Comparison of ENCODE assay signal across 20 cellular contexts in the genomic region with DNA sequence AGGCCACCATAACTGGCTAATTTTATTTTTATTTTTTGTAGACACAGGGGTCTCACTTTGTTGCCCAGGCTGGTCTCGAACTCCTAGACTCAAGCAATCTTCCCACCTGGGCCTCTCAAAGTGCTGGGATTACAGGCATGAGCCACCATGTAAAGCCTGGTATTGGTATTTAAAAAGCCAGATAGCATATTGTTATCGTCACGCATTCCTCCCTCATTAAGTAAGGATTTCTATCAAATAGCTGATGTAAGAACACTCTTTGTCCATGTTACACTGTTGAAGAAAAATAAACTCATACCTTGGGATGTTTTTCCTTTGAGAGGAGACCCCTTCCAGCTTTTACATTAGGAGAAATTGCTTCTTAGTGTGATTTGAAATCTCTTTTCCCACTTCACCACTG. TPM values are rescaled to one million over a fixed set of nuclear protein-coding genes. Genes with fewer than 3 reads are reported as not detected.
DNase-seq lines count a peak whose midpoint lies in the region; ATAC-seq and TF ChIP-seq lines count a peak whose summit lies in the region.
"Had no signal": no experiment of that assay in that cellular context is flagged by ENCODE, and none has a peak within 500 bp of the region (broad histone marks: within the 10 kb centered on the region; RNA-seq: fewer than 3 reads in every experiment).

No MANE protein-coding gene starts in this region.

- H2BK20ac ChIP-seq in IMR-90 (ENCODE audit: low read depth, low read length), result no peak overlapping the region

- no peaks in the 10 kb centered on the region for H3K9me1 ChIP-seq in IMR-90 (ENCODE audit: insufficient read depth, low read length)

- H3K4ac ChIP-seq in IMR-90 (ENCODE audit: low read depth, low read length), result no peak overlapping the region

- H3K36me3 ChIP-seq in IMR-90 (ENCODE audit: control insufficient read depth, insufficient read depth, low read length) (no peaks in the 10 kb centered on the region), iPS-18a (ENCODE audit: control insufficient read depth, low read depth, low read length) (no peaks in the 10 kb centered on the region), ovary (no peaks in the 10 kb centered on the region)
- H3K36me3 ChIP-seq: colonic mucosa, heart left ventricle, thoracic aorta had no signal

- no peak overlapping the region for H3K56ac ChIP-seq in IMR-90 (ENCODE audit: extremely low read depth, insufficient read depth, low read length)

- DNase-seq in IMR-90 (peak; percentile 16), astrocyte of the spinal cord (ENCODE audit: low read depth, low spot score) (peak; percentile 44), omental fat pad (ENCODE audit: low spot score) (no peak), ovary (no peak), G401 (ENCODE audit: low spot score) (no peak)
- DNase-seq in activated T-cell treated with anti-CD3 and anti-CD28 coated beads, Interleukin-2, amount 50 U/mL, for 24 hours, result no peak
- DNase-seq: colonic mucosa; Karpas-422; left ventricle myocardium superior; NCI-H1694; stimulated activated CD4-positive, alpha-beta T cell treated with anti-CD3 and anti-CD28 coated beads, Interleukin-4, amount 100 ng/mL, for 1 hour; T-helper 2 cell had no signal

- no peak overlapping the region for H3K27ac Mint-ChIP-seq in activated T-cell treated with anti-CD3 and anti-CD28 coated beads, Interleukin-2, amount 50 U/mL, for 24 hours
- H3K27ac Mint-ChIP-seq: activated naive CD8-positive, alpha-beta T cell; activated T-helper 17 cell treated with anti-CD3 and anti-CD28 coated beads, Interleukin-2, amount 50 U/mL, for 72 hours had no signal

- H2AK9ac ChIP-seq in IMR-90 (replicated peaks; ENCODE audit: low read depth, low read length, poor library complexity), result no peak overlapping the region

- H3K9me3 Mint-ChIP-seq in activated T-cell treated with anti-CD3 and anti-CD28 coated beads, Interleukin-2, amount 50 U/mL, for 24 hours, result no peaks in the 10 kb centered on the region
- H3K9me3 Mint-ChIP-seq: activated T-helper 17 cell treated with anti-CD3 and anti-CD28 coated beads, Interleukin-2, amount 50 U/mL, for 72 hours had no signal

- no peak overlapping the region for H2BK15ac ChIP-seq in IMR-90 (ENCODE audit: low read depth, low read length)

- H2AK5ac ChIP-seq in IMR-90 (ENCODE audit: low read depth, low read length), result no peak overlapping the region

- H3K18ac ChIP-seq in IMR-90 (ENCODE audit: low read depth, low read length), result no peak overlapping the region

- H3K27me3 ChIP-seq in IMR-90 (ENCODE audit: control insufficient read depth, insufficient read depth, low read length), result peaks cover 1% of the 10 kb centered on the region; the same call in 1 of the 2 replicates
- no peaks in the 10 kb centered on the region for H3K27me3 ChIP-seq in iPS-18a (ENCODE audit: control insufficient read depth, insufficient read depth, low read length)
- H3K27me3 ChIP-seq in ovary, result no peaks in the 10 kb centered on the region
- H3K27me3 ChIP-seq: body of pancreas, colonic mucosa, heart left ventricle had no signal

- TF ChIP-seq EP300 in ovary (IDR thresholded peaks at IDR 0.05), result no peak

- TF ChIP-seq POLR2A in IMR-90 (IDR thresholded peaks at IDR 0.05; ENCODE audit: low read depth, low read length) (no peak), GM18505 (IDR thresholded peaks at IDR 0.05; ENCODE audit: borderline replicate concordance, extremely low read depth, insufficient read depth, insufficient read length) (no peak), ovary (IDR thresholded peaks at IDR 0.05) (no peak)

- in situ Hi-C loops in IMR-90 (cut with MboI; ENCODE audit: low sequenced_read_pairs) (no loop called here), astrocyte of the spinal cord (cut with HindIII; ENCODE audit: low sequenced_read_pairs) (no loop called here), G401 (cut with HindIII; ENCODE audit: low sequenced_read_pairs) (no loop called here)

- H4K20me1 ChIP-seq in IMR-90 (ENCODE audit: insufficient read depth, low read length), result no peaks in the 10 kb centered on the region

- intact Hi-C loops in IMR-90 (cut with micrococcal nuclease) (no loop called here), ovary (cut with DNase I) (no loop called here)

- no peak overlapping the region for H4K5ac ChIP-seq in IMR-90 (ENCODE audit: low read depth, low read length)

- no peak overlapping the region for H3K14ac ChIP-seq in IMR-90 (replicated peaks; ENCODE audit: low read depth, low read length)

- no peaks in the 10 kb centered on the region for H3K79me1 ChIP-seq in IMR-90 (ENCODE audit: low read depth in 1 of 2, low read length in 2 of 2)

- H4K8ac ChIP-seq in IMR-90 (ENCODE audit: low read depth in 2 of 2, low read length in 2 of 2), result no peak overlapping the region

- CTCF ChIA-PET in IMR-90 (lab: Yijun Ruan, JAX), result no interaction called here

- no peak overlapping the region for H2BK120ac ChIP-seq in IMR-90 (ENCODE audit: low read depth, low read length)

- H4K91ac ChIP-seq in IMR-90 (ENCODE audit: insufficient read depth, low read depth, low read length), result no peak overlapping the region

- no peaks in the 10 kb centered on the region for H3K27me3 Mint-ChIP-seq in activated T-cell treated with anti-CD3 and anti-CD28 coated beads, Interleukin-2, amount 50 U/mL, for 24 hours
- H3K27me3 Mint-ChIP-seq: activated naive CD8-positive, alpha-beta T cell; activated T-helper 17 cell treated with anti-CD3 and anti-CD28 coated beads, Interleukin-2, amount 50 U/mL, for 72 hours had no signal

- no peaks in the 10 kb centered on the region for H3K9me3 ChIP-seq in IMR-90 (ENCODE audit: control insufficient read depth, insufficient read depth, low read length)
- H3K9me3 ChIP-seq in iPS-18a (ENCODE audit: control insufficient read depth, low read depth, low read length), result no peaks in the 10 kb centered on the region
- H3K9me3 ChIP-seq in ovary, result no peaks in the 10 kb centered on the region
- H3K9me3 ChIP-seq: body of pancreas, colonic mucosa, heart left ventricle, thoracic aorta had no signal

- POLR2A ChIA-PET in IMR-90 (lab: Charles Lee; ENCODE audit: unreplicated experiment), result no interaction called here

- no peak overlapping the region for H2AFZ ChIP-seq in IMR-90 (replicated peaks; ENCODE audit: low read length, poor library complexity)

- H3K9ac ChIP-seq in IMR-90 (ENCODE audit: low read depth, low read length), result no peak overlapping the region
- H3K9ac ChIP-seq in iPS-18a (ENCODE audit: low read length), result peak overlapping the region; percentile 95

- no peaks in the 10 kb centered on the region for H3K36me3 Mint-ChIP-seq in activated T-cell treated with anti-CD3 and anti-CD28 coated beads, Interleukin-2, amount 50 U/mL, for 24 hours (ENCODE audit: low read depth)
- H3K36me3 Mint-ChIP-seq: activated naive CD8-positive, alpha-beta T cell had no signal

- no peak overlapping the region for H3K4me2 ChIP-seq in IMR-90 (ENCODE audit: low read depth, low read length)

- no CpG with 5 or more reads among the region's 3 CpGs for WGBS in IMR-90 (ENCODE audit: extremely low coverage in 2 of 2, insufficient read length in 1 of 2), 2 experiments
- WGBS in ovary, 3 donors, result 90 to 98% (median 98%) methylated on average over 3 of the region's 3 CpGs

- H3K23ac ChIP-seq in IMR-90 (ENCODE audit: low read depth, low read length), result no peak overlapping the region

- no peak overlapping the region for H2BK5ac ChIP-seq in IMR-90 (ENCODE audit: low read depth, low read length, poor library complexity, severe bottlenecking)

- no TSS peak for BruUV-seq in IMR-90 (replicated peaks; lab: Mats Ljungman, UMichigan)

- H3K4me3 Mint-ChIP-seq in activated T-cell treated with anti-CD3 and anti-CD28 coated beads, Interleukin-2, amount 50 U/mL, for 24 hours, result no peak overlapping the region
- H3K4me3 Mint-ChIP-seq: activated naive CD8-positive, alpha-beta T cell had no signal

- TF ChIP-seq CTCF in IMR-90 (conservative IDR thresholded peaks at IDR 0.05; ENCODE audit: low read depth, low read length) (no peak), astrocyte of the spinal cord (IDR thresholded peaks at IDR 0.05; ENCODE audit: low read depth, low read length) (no peak), omental fat pad (IDR thresholded peaks at IDR 0.05) (no peak), ovary (IDR thresholded peaks at IDR 0.05) (no peak)

- H3K4me1 Mint-ChIP-seq in activated T-cell treated with anti-CD3 and anti-CD28 coated beads, Interleukin-2, amount 50 U/mL, for 24 hours (ENCODE audit: low read depth), result peaks cover 12% of the 10 kb centered on the region
- H3K4me1 Mint-ChIP-seq: activated T-helper 17 cell treated with anti-CD3 and anti-CD28 coated beads, Interleukin-2, amount 50 U/mL, for 72 hours had no signal

- H3K4me1 ChIP-seq in IMR-90 (ENCODE audit: control insufficient read depth, insufficient read depth, low read length) (peaks cover 3% of the 10 kb centered on the region; the same call in 1 of the 2 replicates), iPS-18a (ENCODE audit: control insufficient read depth, low read depth, low read length) (peaks cover 20% of the 10 kb centered on the region), ovary (ENCODE audit: insufficient read depth) (no peaks in the 10 kb centered on the region)
- H3K4me1 ChIP-seq: colonic mucosa had no signal

- H3K27ac ChIP-seq in IMR-90 (ENCODE audit: insufficient read depth, low read length) (no peak overlapping the region), iPS-18a (ENCODE audit: low read length) (peak overlapping the region; percentile 93), ovary (no peak overlapping the region)
- H3K27ac ChIP-seq: body of pancreas, colonic mucosa, thoracic aorta had no signal

- no peak for TF ChIP-seq RAD21 in IMR-90 (IDR thresholded peaks at IDR 0.05; ENCODE audit: low read length)

- ATAC-seq in IMR-90 (ENCODE audit: low read depth), result no peak
- peak; percentile 26 for ATAC-seq in omental fat pad (ENCODE audit: low FRiP score)
- ATAC-seq in GM18505 (IDR thresholded peaks at IDR 0.05; ENCODE audit: unreplicated experiment), result no peak
- ATAC-seq: activated T-helper 17 cell treated with anti-CD3 and anti-CD28 coated beads, Interleukin-2, amount 50 U/mL, for 72 hours; Panc1 had no signal

- dilution Hi-C loops in IMR-90 (cut with HindIII; ENCODE audit: low sequenced_read_pairs, unreplicated experiment), result no loop called here

- H3K4me3 ChIP-seq in IMR-90 (ENCODE audit: insufficient read depth, low read depth, low read length) (no peak overlapping the region), astrocyte of the spinal cord (ENCODE audit: low read depth, low read length) (no peak overlapping the region), iPS-18a (ENCODE audit: low read length) (peak overlapping the region; percentile 65), ovary (no peak overlapping the region)
- H3K4me3 ChIP-seq: body of pancreas, colonic mucosa, thoracic aorta had no signal

TF ChIP-seq in IMR-90, 13 proteins besides CTCF, POLR2A, EP300 and RAD21:
- TF ChIP-seq MXI1 (IDR thresholded peaks at IDR 0.05; ENCODE audit: borderline replicate concordance, low read depth, low read length), result no peak

RNA-seq across cellular contexts. Expression of gene DARS1, which starts 39.2 kb away (rescaled TPM):
- total RNA-seq in IMR-90 (2012; rRNA removed), result 66.5 and 136 TPM in 2 replicates
- polyA plus RNA-seq in IMR-90 (2012; rRNA removed), result 43.5 and 56.5 TPM in 2 replicates
- polyA plus RNA-seq in IMR-90 (2012; cell fraction: cytosol; rRNA removed), result 13.2 and 19.3 TPM in 2 replicates
- 5.9 and 38.7 TPM in 2 replicates for polyA plus RNA-seq in IMR-90 (2012; cell fraction: nucleus; rRNA removed; ENCODE audit: low replicate concordance)
- total RNA-seq in omental fat pad, result 10 to 100 TPM; 59.3 to 76.3 (median 68.2) TPM
- 10 to 100 TPM; 58.9 to 79.5 (median 69.7) TPM for total RNA-seq in ovary
- polyA plus RNA-seq in ovary, result 10 to 100 TPM; 55.2 to 70.7 TPM
- 89.1 and 113 TPM in 2 replicates for total RNA-seq in G401 (2014; rRNA removed; shearing (Covaris generic))

Comparison
In these comparisons a context has a peak if more than half of its experiments do, and no peak if none do; other contexts are left out.
1. DNase-seq: peak in IMR-90 (single experiment) and astrocyte of the spinal cord (single experiment); none in omental fat pad (single experiment), ovary (0 of 5), activated T-cell treated with anti-CD3 and anti-CD28 coated beads, Interleukin-2, amount 50 U/mL, for 24 hours (single experiment) and G401 (single experiment).